ENCODE assay signal across 1 cellular context in the genomic region with DNA sequence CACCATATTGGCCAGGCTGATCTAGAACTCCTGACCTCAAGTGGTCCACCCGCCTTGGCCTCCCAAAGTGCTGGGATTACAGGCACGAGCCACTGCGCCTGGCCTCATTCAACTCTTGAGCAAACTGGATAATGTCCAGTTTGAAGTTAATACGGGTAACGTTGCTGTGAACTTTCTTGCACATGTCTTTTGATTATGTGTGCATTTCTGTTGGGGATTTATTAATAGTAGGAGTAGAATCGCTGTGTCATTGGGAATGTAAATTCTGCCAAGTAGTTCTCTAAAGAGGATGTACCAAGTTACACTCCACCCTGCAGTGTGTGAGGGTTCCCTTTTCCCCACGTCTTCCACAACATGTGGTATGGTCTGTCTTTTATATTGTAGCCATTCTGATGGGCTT.
A peak's percentile ranks its signal among the peaks of the same experiment; 100 is the strongest.
TF ChIP-seq lines count a peak whose summit lies in the region.

No MANE protein-coding gene starts in this region.

TF ChIP-seq in K562, 482 proteins besides CTCF, POLR2A, EP300 and RAD21 (continued from another document and continues in another):
- no peak for TF ChIP-seq ZKSCAN8 (CRISPR knock-in tag; IDR thresholded peaks at IDR 0.05)
- no peak for TF ChIP-seq BCL6 (CRISPR knock-in tag; IDR thresholded peaks at IDR 0.05)
- TF ChIP-seq ZNF589 (CRISPR knock-in tag; IDR thresholded peaks at IDR 0.05; ENCODE audit: low read depth), result no peak
- no peak for TF ChIP-seq YY1 (IDR thresholded peaks at IDR 0.05; ENCODE audit: borderline replicate concordance in 1 of 3, control insufficient read depth in 1 of 3, extremely low read depth in 1 of 3, insufficient read depth in 3 of 3, insufficient read length in 1 of 3, insufficient replicate concordance in 2 of 3, low read depth in 1 of 3, low read length in 2 of 3)
- TF ChIP-seq JUND (IDR thresholded peaks at IDR 0.05; ENCODE audit: borderline replicate concordance, low read depth, low read length), result peak; percentile 69
- TF ChIP-seq JUND (tag; IDR thresholded peaks at IDR 0.05; ENCODE audit: borderline replicate concordance, low read depth, low read length), result no peak
- no peak for TF ChIP-seq TBP (optimal IDR thresholded peaks at IDR 0.05; ENCODE audit: low read depth, low read length)
- TF ChIP-seq, protein P1, sequence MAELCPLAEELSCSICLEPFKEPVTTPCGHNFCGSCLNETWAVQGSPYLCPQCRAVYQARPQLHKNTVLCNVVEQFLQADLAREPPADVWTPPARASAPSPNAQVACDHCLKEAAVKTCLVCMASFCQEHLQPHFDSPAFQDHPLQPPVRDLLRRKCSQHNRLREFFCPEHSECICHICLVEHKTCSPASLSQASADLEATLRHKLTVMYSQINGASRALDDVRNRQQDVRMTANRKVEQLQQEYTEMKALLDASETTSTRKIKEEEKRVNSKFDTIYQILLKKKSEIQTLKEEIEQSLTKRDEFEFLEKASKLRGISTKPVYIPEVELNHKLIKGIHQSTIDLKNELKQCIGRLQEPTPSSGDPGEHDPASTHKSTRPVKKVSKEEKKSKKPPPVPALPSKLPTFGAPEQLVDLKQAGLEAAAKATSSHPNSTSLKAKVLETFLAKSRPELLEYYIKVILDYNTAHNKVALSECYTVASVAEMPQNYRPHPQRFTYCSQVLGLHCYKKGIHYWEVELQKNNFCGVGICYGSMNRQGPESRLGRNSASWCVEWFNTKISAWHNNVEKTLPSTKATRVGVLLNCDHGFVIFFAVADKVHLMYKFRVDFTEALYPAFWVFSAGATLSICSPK (IDR thresholded peaks at IDR 0.05; ENCODE audit: borderline replicate concordance), result no peak
- no peak for TF ChIP-seq TARDBP (IDR thresholded peaks at IDR 0.05)
- TF ChIP-seq ESRRB (CRISPR knock-in tag; IDR thresholded peaks at IDR 0.05; ENCODE audit: borderline replicate concordance), result no peak
- TF ChIP-seq, protein P2, sequence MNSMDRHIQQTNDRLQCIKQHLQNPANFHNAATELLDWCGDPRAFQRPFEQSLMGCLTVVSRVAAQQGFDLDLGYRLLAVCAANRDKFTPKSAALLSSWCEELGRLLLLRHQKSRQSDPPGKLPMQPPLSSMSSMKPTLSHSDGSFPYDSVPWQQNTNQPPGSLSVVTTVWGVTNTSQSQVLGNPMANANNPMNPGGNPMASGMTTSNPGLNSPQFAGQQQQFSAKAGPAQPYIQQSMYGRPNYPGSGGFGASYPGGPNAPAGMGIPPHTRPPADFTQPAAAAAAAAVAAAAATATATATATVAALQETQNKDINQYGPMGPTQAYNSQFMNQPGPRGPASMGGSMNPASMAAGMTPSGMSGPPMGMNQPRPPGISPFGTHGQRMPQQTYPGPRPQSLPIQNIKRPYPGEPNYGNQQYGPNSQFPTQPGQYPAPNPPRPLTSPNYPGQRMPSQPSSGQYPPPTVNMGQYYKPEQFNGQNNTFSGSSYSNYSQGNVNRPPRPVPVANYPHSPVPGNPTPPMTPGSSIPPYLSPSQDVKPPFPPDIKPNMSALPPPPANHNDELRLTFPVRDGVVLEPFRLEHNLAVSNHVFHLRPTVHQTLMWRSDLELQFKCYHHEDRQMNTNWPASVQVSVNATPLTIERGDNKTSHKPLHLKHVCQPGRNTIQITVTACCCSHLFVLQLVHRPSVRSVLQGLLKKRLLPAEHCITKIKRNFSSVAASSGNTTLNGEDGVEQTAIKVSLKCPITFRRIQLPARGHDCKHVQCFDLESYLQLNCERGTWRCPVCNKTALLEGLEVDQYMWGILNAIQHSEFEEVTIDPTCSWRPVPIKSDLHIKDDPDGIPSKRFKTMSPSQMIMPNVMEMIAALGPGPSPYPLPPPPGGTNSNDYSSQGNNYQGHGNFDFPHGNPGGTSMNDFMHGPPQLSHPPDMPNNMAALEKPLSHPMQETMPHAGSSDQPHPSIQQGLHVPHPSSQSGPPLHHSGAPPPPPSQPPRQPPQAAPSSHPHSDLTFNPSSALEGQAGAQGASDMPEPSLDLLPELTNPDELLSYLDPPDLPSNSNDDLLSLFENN (IDR thresholded peaks at IDR 0.05; ENCODE audit: low read depth in 2 of 2, low read length in 2 of 2), result no peak
- no peak for TF ChIP-seq NFRKB (IDR thresholded peaks at IDR 0.05; ENCODE audit: low read depth)
- TF ChIP-seq, protein P3, sequence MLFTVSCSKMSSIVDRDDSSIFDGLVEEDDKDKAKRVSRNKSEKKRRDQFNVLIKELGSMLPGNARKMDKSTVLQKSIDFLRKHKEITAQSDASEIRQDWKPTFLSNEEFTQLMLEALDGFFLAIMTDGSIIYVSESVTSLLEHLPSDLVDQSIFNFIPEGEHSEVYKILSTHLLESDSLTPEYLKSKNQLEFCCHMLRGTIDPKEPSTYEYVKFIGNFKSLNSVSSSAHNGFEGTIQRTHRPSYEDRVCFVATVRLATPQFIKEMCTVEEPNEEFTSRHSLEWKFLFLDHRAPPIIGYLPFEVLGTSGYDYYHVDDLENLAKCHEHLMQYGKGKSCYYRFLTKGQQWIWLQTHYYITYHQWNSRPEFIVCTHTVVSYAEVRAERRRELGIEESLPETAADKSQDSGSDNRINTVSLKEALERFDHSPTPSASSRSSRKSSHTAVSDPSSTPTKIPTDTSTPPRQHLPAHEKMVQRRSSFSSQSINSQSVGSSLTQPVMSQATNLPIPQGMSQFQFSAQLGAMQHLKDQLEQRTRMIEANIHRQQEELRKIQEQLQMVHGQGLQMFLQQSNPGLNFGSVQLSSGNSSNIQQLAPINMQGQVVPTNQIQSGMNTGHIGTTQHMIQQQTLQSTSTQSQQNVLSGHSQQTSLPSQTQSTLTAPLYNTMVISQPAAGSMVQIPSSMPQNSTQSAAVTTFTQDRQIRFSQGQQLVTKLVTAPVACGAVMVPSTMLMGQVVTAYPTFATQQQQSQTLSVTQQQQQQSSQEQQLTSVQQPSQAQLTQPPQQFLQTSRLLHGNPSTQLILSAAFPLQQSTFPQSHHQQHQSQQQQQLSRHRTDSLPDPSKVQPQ (CRISPR knock-in tag; IDR thresholded peaks at IDR 0.05; ENCODE audit: borderline replicate concordance), result no peak
- no peak for TF ChIP-seq SLC30A9 (CRISPR knock-in tag; IDR thresholded peaks at IDR 0.05)
- no peak for TF ChIP-seq ZNF134 (CRISPR knock-in tag; conservative IDR thresholded peaks at IDR 0.05)
- no peak for TF ChIP-seq E2F8 (IDR thresholded peaks at IDR 0.05; ENCODE audit: low read depth, partially characterized antibody)
- no peak for TF ChIP-seq TEAD4 (IDR thresholded peaks at IDR 0.05; ENCODE audit: low read length)
- no peak for TF ChIP-seq TEAD4 (CRISPR knock-in tag; IDR thresholded peaks at IDR 0.05; ENCODE audit: borderline replicate concordance)
- no peak for TF ChIP-seq FOXJ3 (CRISPR knock-in tag; IDR thresholded peaks at IDR 0.05)
- no peak for TF ChIP-seq SMAD1 (IDR thresholded peaks at IDR 0.05; ENCODE audit: low read depth, low read length, partially characterized antibody)
- TF ChIP-seq, protein P4, sequence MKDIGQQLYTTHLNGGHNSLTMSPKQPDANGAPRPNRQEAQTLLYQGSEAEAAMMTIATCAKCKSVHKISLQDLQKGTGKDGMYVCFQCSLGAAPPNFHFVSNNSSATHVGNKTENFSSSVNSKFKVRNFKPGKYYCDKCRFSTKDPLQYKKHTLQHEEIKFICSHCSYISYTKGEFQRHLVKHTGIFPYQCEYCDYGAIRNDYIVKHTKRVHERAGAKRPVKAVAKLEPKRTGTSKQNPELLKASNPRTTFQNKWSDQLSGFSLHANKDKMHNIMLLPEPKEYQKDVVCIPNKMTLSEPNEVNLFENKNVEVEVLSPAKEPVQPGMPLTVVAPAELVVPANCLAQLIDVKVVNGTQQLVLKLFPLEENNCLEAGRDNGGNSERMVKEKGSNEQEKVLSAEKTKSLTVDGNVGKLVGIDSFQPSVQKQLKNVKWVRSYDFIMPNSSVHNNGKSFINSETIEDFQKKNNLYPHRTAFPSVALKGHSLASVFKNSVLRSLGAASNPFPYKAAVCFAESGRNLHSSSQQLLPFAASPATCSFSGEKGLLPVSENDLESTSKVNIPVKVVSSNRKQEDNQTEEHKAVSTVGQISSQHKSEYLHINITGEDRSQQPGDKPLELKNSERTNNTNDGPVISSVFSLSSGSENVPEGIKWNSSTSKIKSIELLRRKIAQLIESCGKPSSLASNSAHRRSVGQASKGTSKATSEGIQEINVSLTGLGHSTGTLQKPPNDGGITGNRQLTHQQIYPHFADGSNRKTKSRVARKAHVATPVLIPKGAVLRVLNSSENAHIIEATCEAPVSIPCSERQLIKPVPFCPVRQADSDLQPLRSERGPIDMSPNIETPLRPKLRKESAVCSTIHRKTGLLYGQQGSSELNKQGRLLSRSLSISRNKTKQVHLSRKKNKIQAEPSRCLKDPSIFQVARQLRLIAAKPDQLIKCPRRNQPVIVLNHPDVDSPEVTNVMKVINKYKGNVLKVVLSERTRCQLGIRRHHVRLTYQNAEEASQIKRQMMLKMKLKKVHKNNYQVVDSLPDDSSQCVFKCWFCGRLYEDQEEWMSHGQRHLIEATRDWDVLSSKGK (CRISPR knock-in tag; IDR thresholded peaks at IDR 0.05), result no peak
- TF ChIP-seq MEF2A (IDR thresholded peaks at IDR 0.05; ENCODE audit: control insufficient read depth, low read depth, low read length), result no peak
- no peak for TF ChIP-seq FUS (optimal IDR thresholded peaks at IDR 0.05; ENCODE audit: low read depth, low read length)
- TF ChIP-seq COPS2 (conservative IDR thresholded peaks at IDR 0.05), result no peak
- no peak for TF ChIP-seq SRF (CRISPR knock-in tag; IDR thresholded peaks at IDR 0.05)
- TF ChIP-seq ATF1 (CRISPR knock-in tag; IDR thresholded peaks at IDR 0.05), result no peak
- TF ChIP-seq ATF1 (tag; IDR thresholded peaks at IDR 0.05), result no peak
- TF ChIP-seq BHLHE40 (IDR thresholded peaks at IDR 0.05; ENCODE audit: low read length), result peak; percentile 79
- no peak for TF ChIP-seq PHTF2 (CRISPR knock-in tag; IDR thresholded peaks at IDR 0.05)
- TF ChIP-seq TRIM28 (IDR thresholded peaks at IDR 0.05), result no peak
- no peak for TF ChIP-seq ZNF184 (CRISPR knock-in tag; IDR thresholded peaks at IDR 0.05)
- no peak for TF ChIP-seq KAT7 (CRISPR knock-in tag; IDR thresholded peaks at IDR 0.05; ENCODE audit: borderline replicate concordance)
- no peak for TF ChIP-seq HDAC8 (tag; IDR thresholded peaks at IDR 0.05)
- no peak for TF ChIP-seq TAF7 (tag; IDR thresholded peaks at IDR 0.05)
- no peak for TF ChIP-seq ZBTB12 (CRISPR knock-in tag; IDR thresholded peaks at IDR 0.05)
- no peak for TF ChIP-seq SMAD2 (IDR thresholded peaks at IDR 0.05; ENCODE audit: low read depth, low read length)
- peak; percentile 98 for TF ChIP-seq PRDM10 (IDR thresholded peaks at IDR 0.05; ENCODE audit: partially characterized antibody)
- no peak for TF ChIP-seq MBD2 (IDR thresholded peaks at IDR 0.05; ENCODE audit: borderline replicate concordance, low read depth)
- no peak for TF ChIP-seq ZNF507 (tag; conservative IDR thresholded peaks at IDR 0.05)
- no peak for TF ChIP-seq KLF1 (tag; IDR thresholded peaks at IDR 0.05)
- no peak for TF ChIP-seq KAT8 (IDR thresholded peaks at IDR 0.05; ENCODE audit: low read depth)
- TF ChIP-seq ZFP36 (IDR thresholded peaks at IDR 0.05; ENCODE audit: low read depth, low read length, partially characterized antibody), result no peak
- no peak for TF ChIP-seq SRSF1 (IDR thresholded peaks at IDR 0.05; ENCODE audit: low read depth, low read length)
- TF ChIP-seq YBX1 (IDR thresholded peaks at IDR 0.05), result no peak
- TF ChIP-seq C11orf30 (IDR thresholded peaks at IDR 0.05; ENCODE audit: low read depth), result peak; percentile 80
- no peak for TF ChIP-seq U2AF1 (optimal IDR thresholded peaks at IDR 0.05; ENCODE audit: low read depth, low read length)
- TF ChIP-seq MAFK (IDR thresholded peaks at IDR 0.05; ENCODE audit: low read length), result peak; percentile 71
